ENCODE assay signal across 8 cellular contexts in the genomic region with DNA sequence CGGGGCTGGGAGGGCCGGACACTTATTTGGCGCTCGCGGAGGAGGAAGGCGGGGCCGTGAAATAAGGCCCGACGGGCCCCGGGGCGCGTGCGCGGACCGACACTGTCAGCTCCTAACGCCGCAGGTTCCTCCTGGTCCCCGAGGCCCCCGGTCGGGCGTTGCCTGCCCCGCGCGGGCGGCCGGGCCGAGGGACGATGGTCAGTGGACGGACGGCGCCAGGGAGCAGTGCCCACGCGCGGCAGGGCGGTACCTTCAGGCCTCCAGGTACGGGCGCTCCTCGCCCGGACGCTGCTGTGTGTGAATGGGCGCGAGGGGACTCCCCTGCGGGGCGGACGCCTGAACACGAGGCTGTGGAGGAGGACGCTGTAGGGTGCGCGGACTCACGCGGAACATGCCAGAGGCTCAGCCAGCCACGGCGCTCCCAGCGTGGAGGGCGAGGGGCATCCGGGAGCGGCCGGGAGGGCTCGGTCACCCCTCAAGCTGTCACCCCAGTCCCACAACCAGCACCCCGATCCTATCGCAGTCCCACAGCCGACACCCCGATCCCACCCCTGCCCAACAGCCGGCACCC. TPM values are rescaled to one million over a fixed set of nuclear protein-coding genes. Genes with fewer than 3 reads are reported as not detected.
DNase-seq lines count a peak whose midpoint lies in the region; ATAC-seq lines count a peak whose summit lies in the region.

No MANE protein-coding gene starts in this region.

- intact Hi-C loops in left colon (cut with DNase I, micrococcal nuclease), result no loop called here

- peak; percentile 91 for DNase-seq in Ammon's horn (ENCODE audit: low spot score)
- peak; percentile 84 for DNase-seq in NCI-H510A (lab: John Stamatoyannopoulos, UW)
- peak; percentile 91 to 95 for DNase-seq in activated CD4-positive, alpha-beta T cell treated with anti-CD3 and anti-CD28 coated beads for 4 hours
- peak; percentile 94 to 96 for DNase-seq in left colon
- DNase-seq in stimulated activated CD4-positive, alpha-beta T cell treated with anti-CD3 and anti-CD28 coated beads, Interleukin-1b, Interleukin-23, amount 100 ng/mL, for 24 hours (ENCODE audit: low read depth in 4 of 4, low spot score in 1 of 4), result peak; percentile 83 to 92 (median 86)

- peak overlapping the region; percentile 97 for H3K27ac ChIP-seq in cingulate gyrus (ENCODE audit: low read depth, low read length)

- ATAC-seq in GM19043 (IDR thresholded peaks at IDR 0.05; ENCODE audit: low read depth, unreplicated experiment) (peak; percentile 62), HG03342 (IDR thresholded peaks at IDR 0.05; ENCODE audit: unreplicated experiment) (peak; percentile 86), left colon (peak; percentile 87)

RNA-seq across cellular contexts. Expression of a gene that starts 0.3 kb away (rescaled TPM):
- total RNA-seq in left colon, result 10 to 100 TPM in 1 of 2 donors, 1 to 10 TPM in 1; 9.7 to 11.6 TPM

RNA-seq across cellular contexts. Expression of a gene that starts 26.0 kb away (rescaled TPM):
- 1 to 10 TPM; 2.9 to 5.5 TPM for total RNA-seq in left colon

RNA-seq across cellular contexts. Expression of a gene that starts 30.9 kb away (rescaled TPM):
- 10 to 100 TPM; 16.9 to 34.6 TPM for total RNA-seq in left colon

RNA-seq across cellular contexts. Expression of a gene that starts 53.2 kb away (rescaled TPM):
- total RNA-seq in left colon, result 10 to 100 TPM; 39.2 to 43.0 TPM

Comparison
In these comparisons a context has a peak if more than half of its experiments do, and no peak if none do; other contexts are left out.
1. Peak in every context shown above with its lines: DNase-seq, ATAC-seq and H3K27ac ChIP-seq.